In genomic region chr1:182574156-182574555, GRCh38 we compare ENCODE assay signal across 23 cellular contexts. TPM values are rescaled to one million over a fixed set of nuclear protein-coding genes. Genes with fewer than 3 reads are reported as not detected.
DNase-seq lines count a peak whose midpoint lies in the region; ATAC-seq and TF ChIP-seq lines count a peak whose summit lies in the region.
"Had no signal": no experiment of that assay in that cellular context is flagged by ENCODE, and none has a peak within 500 bp of the region (broad histone marks: within the 10 kb centered on the region; RNA-seq: fewer than 3 reads in every experiment).

No MANE protein-coding gene starts in this region.

- H3K4me3 Mint-ChIP-seq in osteocyte (ENCODE audit: unreplicated experiment), result no peak overlapping the region
- H3K4me3 Mint-ChIP-seq: B cell; CD4-positive, alpha-beta T cell; CD8-positive, alpha-beta T cell had no signal

- H3K27ac ChIP-seq in IMR-90 (ENCODE audit: insufficient read depth, low read length) (no peak overlapping the region), esophagus muscularis mucosa (replicated peaks in 1 of 4) (no peak overlapping the region)
- H3K27ac ChIP-seq: 22Rv1; A549; BLaER1 treated with 17β-estradiol and CSF1 and Interleukin-3, amounts not matched to agents 10 nM and 100 nM; C4-2B had no signal

- no peak overlapping the region for H4K8ac ChIP-seq in IMR-90 (ENCODE audit: low read depth in 2 of 2, low read length in 2 of 2)

- no peak overlapping the region for H2BK5ac ChIP-seq in IMR-90 (ENCODE audit: low read depth, low read length, poor library complexity, severe bottlenecking)

- no peak overlapping the region for H3K9ac ChIP-seq in IMR-90 (ENCODE audit: low read depth, low read length)
- H3K9ac ChIP-seq: BLaER1 treated with 17β-estradiol and CSF1 and Interleukin-3, amounts not matched to agents 10 nM and 100 nM had no signal

- H3K56ac ChIP-seq in IMR-90 (ENCODE audit: extremely low read depth, insufficient read depth, low read length), result no peak overlapping the region

- no peak overlapping the region for H2BK15ac ChIP-seq in IMR-90 (ENCODE audit: low read depth, low read length)

- no peak overlapping the region for H3K4me2 ChIP-seq in IMR-90 (ENCODE audit: low read depth, low read length)
- H3K4me2 ChIP-seq: A549; BLaER1 treated with 17β-estradiol and CSF1 and Interleukin-3, amounts not matched to agents 10 nM and 100 nM had no signal

- no peaks in the 10 kb centered on the region for H3K27me3 ChIP-seq in IMR-90 (ENCODE audit: control insufficient read depth, insufficient read depth, low read length)
- no peaks in the 10 kb centered on the region for H3K27me3 ChIP-seq in esophagus muscularis mucosa
- H3K27me3 ChIP-seq: BLaER1 treated with 17β-estradiol and CSF1 and Interleukin-3, amounts not matched to agents 10 nM and 100 nM had no signal

- ATAC-seq in IMR-90 (ENCODE audit: low read depth), result no peak
- ATAC-seq: A549; CD8-positive, alpha-beta T cell; GM12878 had no signal

- H3K36me3 ChIP-seq in IMR-90 (ENCODE audit: control insufficient read depth, insufficient read depth, low read length) (peaks cover 5% of the 10 kb centered on the region; the same call in 1 of the 2 replicates), esophagus muscularis mucosa (peaks cover 13 to 57% (median 28%) of the 10 kb centered on the region in 4 donors)

- DNase-seq in IMR-90 (no peak), esophagus muscularis mucosa (ENCODE audit: extremely low spot score) (peak; percentile 72), osteocyte (ENCODE audit: extremely low spot score, unreplicated experiment) (peak; percentile 59), DMS 273 treated with DMSO at 0.1 percent for 48 hours (lab: John Stamatoyannopoulos, UW) (no peak), NCI-H2107 (lab: John Stamatoyannopoulos, UW) (no peak)
- DNase-seq: AML-193; Caco-2; Calu3; CD4-positive, alpha-beta T cell; CD8-positive, alpha-beta T cell; DMS153; DMS53; DMS79; DND-41; EL; GDM1 had no signal

- H3K4ac ChIP-seq in IMR-90 (ENCODE audit: low read depth, low read length), result no peak overlapping the region

- TF ChIP-seq CTCF in IMR-90 (conservative IDR thresholded peaks at IDR 0.05; ENCODE audit: low read depth, low read length), result no peak
- TF ChIP-seq CTCF in esophagus muscularis mucosa (IDR thresholded peaks at IDR 0.05), result no peak
- no peak for TF ChIP-seq CTCF in osteocyte (IDR thresholded peaks at IDR 0.05)

- H3K18ac ChIP-seq in IMR-90 (ENCODE audit: low read depth, low read length), result no peak overlapping the region

- no peak overlapping the region for H3K27ac Mint-ChIP-seq in osteocyte (ENCODE audit: unreplicated experiment)
- H3K27ac Mint-ChIP-seq: B cell; CD4-positive, alpha-beta T cell; CD8-positive, alpha-beta T cell had no signal

- no peak overlapping the region for H3K14ac ChIP-seq in IMR-90 (replicated peaks; ENCODE audit: low read depth, low read length)

- no peak for TF ChIP-seq RAD21 in IMR-90 (IDR thresholded peaks at IDR 0.05; ENCODE audit: low read length)

- no peaks in the 10 kb centered on the region for H3K79me1 ChIP-seq in IMR-90 (ENCODE audit: low read depth in 1 of 2, low read length in 2 of 2)

- no peak overlapping the region for H2AK5ac ChIP-seq in IMR-90 (ENCODE audit: low read depth, low read length)

- H3K4me1 Mint-ChIP-seq in osteocyte (ENCODE audit: unreplicated experiment), result peaks cover 6% of the 10 kb centered on the region

- no peak overlapping the region for H2AK9ac ChIP-seq in IMR-90 (replicated peaks; ENCODE audit: low read depth, low read length, poor library complexity)

- no peaks in the 10 kb centered on the region for H3K9me1 ChIP-seq in IMR-90 (ENCODE audit: insufficient read depth, low read length)

- H3K9me3 Mint-ChIP-seq in osteocyte (ENCODE audit: unreplicated experiment), result no peaks in the 10 kb centered on the region
- H3K9me3 Mint-ChIP-seq: CD4-positive, alpha-beta T cell; CD8-positive, alpha-beta T cell had no signal

- H3K27me3 Mint-ChIP-seq in osteocyte (ENCODE audit: unreplicated experiment), result no peaks in the 10 kb centered on the region
- H3K27me3 Mint-ChIP-seq: B cell; CD4-positive, alpha-beta T cell had no signal

- dilution Hi-C loops in IMR-90 (cut with HindIII; ENCODE audit: low sequenced_read_pairs, unreplicated experiment), result no loop called here

- BruUV-seq in IMR-90 (replicated peaks; lab: Mats Ljungman, UMichigan), result TSS peak; percentile 80

- no peak overlapping the region for H4K5ac ChIP-seq in IMR-90 (ENCODE audit: low read depth, low read length)

- no peak overlapping the region for H3K23ac ChIP-seq in IMR-90 (ENCODE audit: low read depth, low read length)

- H3K4me3 ChIP-seq in IMR-90 (ENCODE audit: insufficient read depth, low read depth, low read length) (no peak overlapping the region), esophagus muscularis mucosa (no peak overlapping the region)
- H3K4me3 ChIP-seq: A549; BLaER1 treated with 17β-estradiol and CSF1 and Interleukin-3, amounts not matched to agents 10 nM and 100 nM; GM12878 had no signal

- intact Hi-C loops in IMR-90 (cut with micrococcal nuclease) (no loop called here), esophagus muscularis mucosa (cut with DNase I) (no loop called here)

- in situ Hi-C loops in IMR-90 (cut with MboI; ENCODE audit: low sequenced_read_pairs), result no loop called here

- H3K9me3 ChIP-seq in IMR-90 (ENCODE audit: control insufficient read depth, insufficient read depth, low read length), result no peaks in the 10 kb centered on the region
- H3K9me3 ChIP-seq in esophagus muscularis mucosa, result no peaks in the 10 kb centered on the region
- H3K9me3 ChIP-seq: A549, Caco-2 had no signal

- no peak overlapping the region for H2BK120ac ChIP-seq in IMR-90 (ENCODE audit: low read depth, low read length)

- no peak for TF ChIP-seq POLR2A in IMR-90 (IDR thresholded peaks at IDR 0.05; ENCODE audit: low read depth, low read length)
- no peak for TF ChIP-seq POLR2A in esophagus muscularis mucosa (IDR thresholded peaks at IDR 0.05; ENCODE audit: low read depth)

- H4K20me1 ChIP-seq in IMR-90 (ENCODE audit: insufficient read depth, low read length), result no peaks in the 10 kb centered on the region
- H4K20me1 ChIP-seq: BLaER1 treated with 17β-estradiol and CSF1 and Interleukin-3, amounts not matched to agents 10 nM and 100 nM had no signal

- TF ChIP-seq EP300 in esophagus muscularis mucosa (IDR thresholded peaks at IDR 0.05), result no peak

- H2BK20ac ChIP-seq in IMR-90 (ENCODE audit: low read depth, low read length), result no peak overlapping the region

- CTCF ChIA-PET in IMR-90 (lab: Yijun Ruan, JAX), result no interaction called here

- POLR2A ChIA-PET in IMR-90 (lab: Charles Lee; ENCODE audit: unreplicated experiment), result no interaction called here

- H3K4me1 ChIP-seq in IMR-90 (ENCODE audit: control insufficient read depth, insufficient read depth, low read length), result 0 out of 2 replicates have a peak, but pooled peaks cover 1% of the 10 kb centered on the region
- no peaks in the 10 kb centered on the region for H3K4me1 ChIP-seq in esophagus muscularis mucosa

- no peak overlapping the region for H4K91ac ChIP-seq in IMR-90 (ENCODE audit: insufficient read depth, low read depth, low read length)

- no CpG with 5 or more reads among the region's 4 CpGs for WGBS in IMR-90 (ENCODE audit: extremely low coverage in 2 of 2, insufficient read length in 1 of 2), 2 experiments
- 70% methylated on average over 4 of the region's 4 CpGs for WGBS in esophagus muscularis mucosa

- H2AFZ ChIP-seq in IMR-90 (replicated peaks; ENCODE audit: low read length, poor library complexity), result no peak overlapping the region

- peaks cover 12% of the 10 kb centered on the region for H3K36me3 Mint-ChIP-seq in osteocyte (ENCODE audit: unreplicated experiment)

TF ChIP-seq in IMR-90, 13 proteins besides CTCF, POLR2A, EP300 and RAD21 (continues in another document):
- TF ChIP-seq ELK1 (IDR thresholded peaks at IDR 0.05; ENCODE audit: borderline replicate concordance, low read depth, low read length) (no peak), BHLHE40 (IDR thresholded peaks at IDR 0.05; ENCODE audit: low read depth, low read length) (no peak), CEBPB (IDR thresholded peaks at IDR 0.05; ENCODE audit: low read depth, low read length) (no peak), SMC3 (IDR thresholded peaks at IDR 0.05; ENCODE audit: low read depth, low read length) (no peak), MAFK (IDR thresholded peaks at IDR 0.05; ENCODE audit: low read depth, low read length) (no peak), RFX5 (IDR thresholded peaks at IDR 0.05; ENCODE audit: low read depth, low read length) (no peak), MXI1 (IDR thresholded peaks at IDR 0.05; ENCODE audit: borderline replicate concordance, low read depth, low read length) (no peak), FOS (IDR thresholded peaks at IDR 0.05; ENCODE audit: low read depth, low read length) (no peak), CHD1 (IDR thresholded peaks at IDR 0.05; ENCODE audit: low read depth, low read length) (no peak), NFE2L2 (IDR thresholded peaks at IDR 0.05; ENCODE audit: low read depth, low read length) (no peak), RCOR1 (IDR thresholded peaks at IDR 0.05; ENCODE audit: insufficient replicate concordance, low read length) (no peak), MAZ (IDR thresholded peaks at IDR 0.05; ENCODE audit: borderline replicate concordance, low read depth, low read length) (no peak)

RNA-seq across cellular contexts. Expression of gene RNASEL, which starts 14.9 kb away (rescaled TPM):
- total RNA-seq in IMR-90 (2012; rRNA removed), result 6.4 and 6.5 TPM in 2 replicates
- polyA plus RNA-seq in IMR-90 (2012; rRNA removed), result 1.8 and 2.5 TPM in 2 replicates
- polyA plus RNA-seq in IMR-90 (2012; cell fraction: cytosol; rRNA removed), result 0.64 and 0.82 TPM in 2 replicates
- polyA plus RNA-seq in IMR-90 (2012; cell fraction: nucleus; rRNA removed; ENCODE audit: low replicate concordance), result 0.58 and 2.8 TPM in 2 replicates
- 10 to 100 TPM in 1 of 4 donors, 1 to 10 TPM in 3; 6.0 to 10.8 (median 9.0) TPM for total RNA-seq in esophagus muscularis mucosa
- total RNA-seq in osteocyte, result 4.2 and 4.5 TPM in 2 replicates
- total RNA-seq: G401 had no signal

RNA-seq across cellular contexts. Expression of gene RGS16, which starts 30.0 kb away (rescaled TPM):
- total RNA-seq in IMR-90 (2012; rRNA removed) (0.18 and 0.28 TPM in 2 replicates), esophagus muscularis mucosa (10 to 100 TPM in 1 of 4 donors, 1 to 10 TPM in 2, under 1 TPM in 1; 0.83 to 19.7 (median 2.2) TPM), osteocyte (0.48 and 1.1 TPM in 2 replicates)
- polyA plus RNA-seq in IMR-90 (2012; rRNA removed), result 0.15 and 0.16 TPM in 2 replicates
- polyA plus RNA-seq in IMR-90 (2012; cell fraction: cytosol; rRNA removed), result 0.08 and 0.15 TPM in 2 replicates
- 0.36 and 0.70 TPM in 2 replicates for polyA plus RNA-seq in IMR-90 (2012; cell fraction: nucleus; rRNA removed; ENCODE audit: low replicate concordance)
- total RNA-seq: G401 had no signal

Comparison
In these comparisons a context has a peak if more than half of its experiments do, and no peak if none do; other contexts are left out.
1. DNase-seq: peak in esophagus muscularis mucosa (single experiment) and osteocyte (single experiment); none in IMR-90 (single experiment), DMS 273 treated with DMSO at 0.1 percent for 48 hours (single experiment) and NCI-H2107 (single experiment).